Comparison of ENCODE assay signal across 1 cellular context in genomic region chr11:48105096-48105990, GRCh38.
TF ChIP-seq lines count a peak whose summit lies in the region.

No MANE protein-coding gene starts in this region.

TF ChIP-seq in IMR-90, 13 proteins besides CTCF, POLR2A, EP300 and RAD21:
- TF ChIP-seq RFX5 (IDR thresholded peaks at IDR 0.05; ENCODE audit: low read depth, low read length) (no peak), CHD1 (IDR thresholded peaks at IDR 0.05; ENCODE audit: low read depth, low read length) (no peak), SMC3 (IDR thresholded peaks at IDR 0.05; ENCODE audit: low read depth, low read length) (no peak), BHLHE40 (IDR thresholded peaks at IDR 0.05; ENCODE audit: low read depth, low read length) (no peak), NFE2L2 (IDR thresholded peaks at IDR 0.05; ENCODE audit: low read depth, low read length) (no peak), RCOR1 (IDR thresholded peaks at IDR 0.05; ENCODE audit: insufficient replicate concordance, low read length) (no peak), MAZ (IDR thresholded peaks at IDR 0.05; ENCODE audit: borderline replicate concordance, low read depth, low read length) (no peak)
